16 cellular contexts compared by ENCODE assay signal in genomic region chr20:31700747-31701146, GRCh38. TPM values are rescaled to one million over a fixed set of nuclear protein-coding genes. Genes with fewer than 3 reads are reported as not detected.
A peak's percentile ranks its signal among the peaks of the same experiment; 100 is the strongest.
DNase-seq lines count a peak whose midpoint lies in the region; ATAC-seq and TF ChIP-seq lines count a peak whose summit lies in the region.
"Had no signal": no experiment of that assay in that cellular context is flagged by ENCODE, and none has a peak within 500 bp of the region (broad histone marks: within the 10 kb centered on the region; RNA-seq: fewer than 3 reads in every experiment).

No MANE protein-coding gene starts in this region.

- H3K27ac ChIP-seq in left lung, result peak overlapping the region; percentile 81 to 84
- H3K27ac ChIP-seq in temporal lobe (ENCODE audit: low read depth, low read length), result peak overlapping the region; percentile 88

- no peak for ATAC-seq in activated naive CD8-positive, alpha-beta T cell treated with anti-CD3 and anti-CD28 coated beads, Interleukin-2, amount 10 ng/mL, durations not matched to agents 7 days and 5 days (ENCODE audit: low read depth)
- ATAC-seq in left lung, result no peak

- DNase-seq in T-helper 2 cell treated with Interferon-gamma antibody and Interleukin-4, amounts not matched to agents 5 μg/mL and 100 μg/mL, for 36 hours (ENCODE audit: low spot score), result no peak
- DNase-seq in T-helper 2 cell (no peak), left lung (no peak), GM20000 (ENCODE audit: low spot score) (no peak), posterior vena cava (ENCODE audit: low spot score) (no peak)
- no peak for DNase-seq in activated naive CD8-positive, alpha-beta T cell treated with anti-CD3 and anti-CD28 coated beads, Interleukin-2, amount 10 ng/mL, durations not matched to agents 7 days and 5 days
- DNase-seq in stimulated activated CD4-positive, alpha-beta T cell treated with anti-CD3 and anti-CD28 coated beads, Interleukin-1b, Interleukin-23, amount 100 ng/mL, for 48 hours, result no peak
- DNase-seq: 8988T; activated CD8-positive, alpha-beta memory T cell treated with anti-CD3 and anti-CD28 coated beads, Interleukin-2, amount 50 U/mL, for 4 hours; EL; hypothalamus; Kasumi-1; NCI-H524; nephron progenitor cell; stimulated activated CD4-positive, alpha-beta T cell treated with anti-CD3 and anti-CD28 coated beads, Interleukin-4, amount 100 ng/mL, for 4 hours had no signal

- no peaks in the 10 kb centered on the region for H3K9me3 ChIP-seq in left lung

- H3K4me1 Mint-ChIP-seq in T-helper 2 cell treated with Interferon-gamma antibody and Interleukin-4, amounts not matched to agents 5 μg/mL and 100 μg/mL, for 36 hours (ENCODE audit: low read depth), result peaks cover 45% of the 10 kb centered on the region
- peaks cover 50% of the 10 kb centered on the region for H3K4me1 Mint-ChIP-seq in activated naive CD8-positive, alpha-beta T cell treated with anti-CD3 and anti-CD28 coated beads, Interleukin-2, amount 10 ng/mL, durations not matched to agents 7 days and 5 days

- H3K36me3 ChIP-seq in left lung, result peaks cover 0 to 24% of the 10 kb centered on the region in 2 donors

- no peak for TF ChIP-seq CTCF in left lung (IDR thresholded peaks at IDR 0.05)
- TF ChIP-seq CTCF in GM20000 (IDR thresholded peaks at IDR 0.05; ENCODE audit: extremely low read depth, missing control alignments), result no peak

- H3K36me3 Mint-ChIP-seq in T-helper 2 cell treated with Interferon-gamma antibody and Interleukin-4, amounts not matched to agents 5 μg/mL and 100 μg/mL, for 36 hours (ENCODE audit: low read depth), result peaks cover 39% of the 10 kb centered on the region
- peaks cover 37% of the 10 kb centered on the region for H3K36me3 Mint-ChIP-seq in activated naive CD8-positive, alpha-beta T cell treated with anti-CD3 and anti-CD28 coated beads, Interleukin-2, amount 10 ng/mL, durations not matched to agents 7 days and 5 days

- H3K27ac Mint-ChIP-seq in T-helper 2 cell treated with Interferon-gamma antibody and Interleukin-4, amounts not matched to agents 5 μg/mL and 100 μg/mL, for 36 hours, result peak overlapping the region; percentile 70
- H3K27ac Mint-ChIP-seq in activated naive CD8-positive, alpha-beta T cell treated with anti-CD3 and anti-CD28 coated beads, Interleukin-2, amount 10 ng/mL, durations not matched to agents 7 days and 5 days, result peak overlapping the region; percentile 85
- H3K27ac Mint-ChIP-seq: nephron progenitor cell had no signal

- intact Hi-C loops in left lung (cut with DNase I) (no loop called here), posterior vena cava (cut with DNase I) (no loop called here)

- H3K27me3 Mint-ChIP-seq in T-helper 2 cell treated with Interferon-gamma antibody and Interleukin-4, amounts not matched to agents 5 μg/mL and 100 μg/mL, for 36 hours (ENCODE audit: low read depth), result no peaks in the 10 kb centered on the region
- no peaks in the 10 kb centered on the region for H3K27me3 Mint-ChIP-seq in activated naive CD8-positive, alpha-beta T cell treated with anti-CD3 and anti-CD28 coated beads, Interleukin-2, amount 10 ng/mL, durations not matched to agents 7 days and 5 days

- no peaks in the 10 kb centered on the region for H3K27me3 ChIP-seq in left lung

- H3K9me3 Mint-ChIP-seq in T-helper 2 cell treated with Interferon-gamma antibody and Interleukin-4, amounts not matched to agents 5 μg/mL and 100 μg/mL, for 36 hours, result no peaks in the 10 kb centered on the region
- H3K9me3 Mint-ChIP-seq in activated naive CD8-positive, alpha-beta T cell treated with anti-CD3 and anti-CD28 coated beads, Interleukin-2, amount 10 ng/mL, durations not matched to agents 7 days and 5 days, result no peaks in the 10 kb centered on the region
- H3K9me3 Mint-ChIP-seq: nephron progenitor cell had no signal

- peaks cover 43 to 92% of the 10 kb centered on the region in 2 donors for H3K4me1 ChIP-seq in left lung

- POLR2A ChIA-PET in activated naive CD8-positive, alpha-beta T cell treated with anti-CD3 and anti-CD28 coated beads, Interleukin-2, amount 10 ng/mL, durations not matched to agents 7 days and 5 days (lab: Charles Lee), result interaction anchor here (1.5 to 3.3 kb wide), 5 partner anchors 10 to 26 kb away, joined by 4 to 12 read pairs (median 9); no protein-coding TSS in a partner anchor

- H3K4me3 ChIP-seq in left lung, result no peak overlapping the region

- H3K4me3 Mint-ChIP-seq in T-helper 2 cell treated with Interferon-gamma antibody and Interleukin-4, amounts not matched to agents 5 μg/mL and 100 μg/mL, for 36 hours, result no peak overlapping the region
- no peak overlapping the region for H3K4me3 Mint-ChIP-seq in activated naive CD8-positive, alpha-beta T cell treated with anti-CD3 and anti-CD28 coated beads, Interleukin-2, amount 10 ng/mL, durations not matched to agents 7 days and 5 days
- H3K4me3 Mint-ChIP-seq: nephron progenitor cell had no signal

RNA-seq across cellular contexts. Expression of gene BCL2L1, which starts 21.9 kb away (rescaled TPM):
- total RNA-seq in activated naive CD8-positive, alpha-beta T cell treated with anti-CD3 and anti-CD28 coated beads, Interleukin-2, amount 10 ng/mL, durations not matched to agents 7 days and 5 days, result 10 to 100 TPM; 61.7 to 64.5 TPM
- total RNA-seq in left lung (100 to 1,000 TPM; 122 to 181 TPM), temporal lobe (42.5 TPM), posterior vena cava (10 to 100 TPM; 65.4 to 76.0 TPM)

RNA-seq across cellular contexts. Expression of gene TPX2, which starts 38.3 kb away (rescaled TPM):
- 100 to 1,000 TPM; 111 to 114 TPM for total RNA-seq in activated naive CD8-positive, alpha-beta T cell treated with anti-CD3 and anti-CD28 coated beads, Interleukin-2, amount 10 ng/mL, durations not matched to agents 7 days and 5 days
- total RNA-seq in left lung (10 to 100 TPM in 1 of 2 donors, 1 to 10 TPM in 1; 5.1 to 16.5 TPM), temporal lobe (6.6 TPM), posterior vena cava (under 1 TPM; 0.76 to 0.88 TPM)

Comparison
In these comparisons a context has a peak if more than half of its experiments do, and no peak if none do; other contexts are left out.
1. RNA of gene TPX2, which starts 38.3 kb away (total RNA-seq): 111 to 114 TPM in activated naive CD8-positive, alpha-beta T cell treated with anti-CD3 and anti-CD28 coated beads, Interleukin-2, amount 10 ng/mL, durations not matched to agents 7 days and 5 days; 5.1 to 16.5 TPM in left lung, 6.6 TPM in temporal lobe (single experiment) and 0.76 to 0.88 TPM in posterior vena cava; every median in the first group is over 4 times any median in the second.